Comparison of ENCODE assay signal across 8 cellular contexts in genomic region chr6:34424200-34425131, GRCh38. TPM values are rescaled to one million over a fixed set of nuclear protein-coding genes. Genes with fewer than 3 reads are reported as not detected.
DNase-seq lines count a peak whose midpoint lies in the region; ATAC-seq and TF ChIP-seq lines count a peak whose summit lies in the region.

No MANE protein-coding gene starts in this region.

- WGBS in iPS DF 6.9 (ENCODE audit: insufficient coverage, insufficient read length), result no CpG with 5 or more reads among the region's 19 CpGs
- WGBS in spleen, 5 donors, result 75 to 80% (median 78%) methylated on average over 19 of the region's 19 CpGs

- peaks cover 41% of the 10 kb centered on the region for H3K4me1 Mint-ChIP-seq in activated CD8-positive, alpha-beta T cell treated with anti-CD3 and anti-CD28 coated beads, Interleukin-2, amount 10 ng/mL, durations not matched to agents 7 days and 5 days (ENCODE audit: low read depth)

- no peaks in the 10 kb centered on the region for H3K9me3 ChIP-seq in iPS DF 6.9 (ENCODE audit: control insufficient read depth, insufficient read depth, low read length)
- no peaks in the 10 kb centered on the region for H3K9me3 ChIP-seq in spleen

- peak overlapping the region; percentile 98 for H3K27ac Mint-ChIP-seq in activated CD8-positive, alpha-beta T cell treated with anti-CD3 and anti-CD28 coated beads, Interleukin-2, amount 10 ng/mL, durations not matched to agents 7 days and 5 days

- no peak for TF ChIP-seq CTCF in HL-60 (IDR thresholded peaks at IDR 0.05; ENCODE audit: insufficient read depth, low read length)
- TF ChIP-seq CTCF in spleen (IDR thresholded peaks at IDR 0.05 in 8 of 11, conservative IDR thresholded peaks at IDR 0.05 in 3 of 11), result no peak

- intact Hi-C loops in spleen (cut with DNase I; ENCODE audit: low total_unique reads), result no loop called here

- CTCF ChIA-PET in activated CD8-positive, alpha-beta T cell treated with anti-CD3 and anti-CD28 coated beads, Interleukin-2, amount 10 ng/mL, durations not matched to agents 7 days and 5 days (lab: Charles Lee), result interaction anchor here (0.6 to 6.4 kb wide), 5 partner anchors 9 to 388 kb away, joined by 3 to 39 read pairs (median 4); partner anchors contain the start of gene SMIM29

- H3K27me3 ChIP-seq in HL-60 (ENCODE audit: insufficient read depth, poor library complexity, severe bottlenecking), result no peaks in the 10 kb centered on the region
- no peaks in the 10 kb centered on the region for H3K27me3 ChIP-seq in iPS DF 6.9 (ENCODE audit: control insufficient read depth, insufficient read depth, low read length)
- no peaks in the 10 kb centered on the region for H3K27me3 ChIP-seq in spleen (replicated peaks in 1 of 7)

- H3K27ac ChIP-seq in HL-60 (replicated peaks), result peak overlapping the region; percentile 91
- H3K27ac ChIP-seq in iPS DF 6.9 (ENCODE audit: low read length), result no peak overlapping the region
- H3K27ac ChIP-seq in spleen, result peak overlapping the region in 5 of 8 donors; percentile 84 to 89 (median 86)

- peak overlapping the region; percentile 66 for H3K4me3 ChIP-seq in HL-60 (replicated peaks; ENCODE audit: insufficient read depth, low read length)
- peak overlapping the region; percentile 59; the same call in 1 of the 2 replicates for H3K4me3 ChIP-seq in iPS DF 6.9 (ENCODE audit: low read length)
- H3K4me3 ChIP-seq in spleen, result peak overlapping the region; percentile 62 to 93 (median 71)

- H3K9me3 Mint-ChIP-seq in activated CD8-positive, alpha-beta T cell treated with anti-CD3 and anti-CD28 coated beads, Interleukin-2, amount 10 ng/mL, durations not matched to agents 7 days and 5 days (ENCODE audit: insufficient read depth), result no peaks in the 10 kb centered on the region

- peaks cover 51% of the 10 kb centered on the region for H3K36me3 Mint-ChIP-seq in activated CD8-positive, alpha-beta T cell treated with anti-CD3 and anti-CD28 coated beads, Interleukin-2, amount 10 ng/mL, durations not matched to agents 7 days and 5 days (ENCODE audit: low read depth)

- DNase-seq in HL-60 (ENCODE audit: low read depth in 1 of 2, low spot score in 1 of 2), result no peak
- no peak for DNase-seq in activated CD8-positive, alpha-beta T cell treated with anti-CD3 and anti-CD28 coated beads, Interleukin-2, amount 10 ng/mL, durations not matched to agents 7 days and 5 days
- no peak for DNase-seq in iPS DF 6.9 (ENCODE audit: low read depth, low spot score)
- no peak for DNase-seq in spleen
- no peak for DNase-seq in middle frontal gyrus (ENCODE audit: extremely low spot score, low spot score)
- DNase-seq in germinal center (ENCODE audit: low spot score), result no peak
- no peak for DNase-seq in stimulated activated CD4-positive, alpha-beta T cell treated with anti-CD3 and anti-CD28 coated beads, Interleukin-4, amount 100 ng/mL, for 4 hours

- peaks cover 2% of the 10 kb centered on the region for H3K27me3 Mint-ChIP-seq in activated CD8-positive, alpha-beta T cell treated with anti-CD3 and anti-CD28 coated beads, Interleukin-2, amount 10 ng/mL, durations not matched to agents 7 days and 5 days (ENCODE audit: low read depth)

- ATAC-seq in activated CD8-positive, alpha-beta T cell treated with anti-CD3 and anti-CD28 coated beads, Interleukin-2, amount 10 ng/mL, durations not matched to agents 7 days and 5 days, result no peak
- no peak for ATAC-seq in HG02588 (IDR thresholded peaks at IDR 0.05; ENCODE audit: unreplicated experiment)

- H3K4me1 ChIP-seq in iPS DF 6.9 (ENCODE audit: control insufficient read depth, insufficient read depth, low read length), result no peaks in the 10 kb centered on the region
- H3K4me1 ChIP-seq in spleen, result peaks cover 8 to 41% (median 28%) of the 10 kb centered on the region in 6 donors

- no peak for TF ChIP-seq POLR2A in spleen (IDR thresholded peaks at IDR 0.05)

- POLR2A ChIA-PET in activated CD8-positive, alpha-beta T cell treated with anti-CD3 and anti-CD28 coated beads, Interleukin-2, amount 10 ng/mL, durations not matched to agents 7 days and 5 days (lab: Charles Lee), result interaction anchor here (0.6 to 2.7 kb wide), 7 partner anchors 10 to 367 kb away, joined by 3 to 16 read pairs (median 4); partner anchors contain the start of genes BLTP3A, HMGA1 and SMIM29

- H3K36me3 ChIP-seq in iPS DF 6.9 (ENCODE audit: control insufficient read depth, insufficient read depth, low read length), result peaks cover 36% of the 10 kb centered on the region; the same call in 1 of the 2 replicates
- peaks cover 15 to 56% (median 50%) of the 10 kb centered on the region in 6 donors for H3K36me3 ChIP-seq in spleen

- peak overlapping the region; percentile 99 for H3K4me3 Mint-ChIP-seq in activated CD8-positive, alpha-beta T cell treated with anti-CD3 and anti-CD28 coated beads, Interleukin-2, amount 10 ng/mL, durations not matched to agents 7 days and 5 days

RNA-seq across cellular contexts. Expression of gene RPS10, which starts 1.4 kb away (rescaled TPM):
- 1,000 to 10,000 TPM; 1,272 to 1,289 TPM for total RNA-seq in activated CD8-positive, alpha-beta T cell treated with anti-CD3 and anti-CD28 coated beads, Interleukin-2, amount 10 ng/mL, durations not matched to agents 7 days and 5 days
- total RNA-seq in spleen, result 1,000 to 10,000 TPM; 1,033 to 2,189 (median 1,131) TPM
- polyA plus RNA-seq in spleen, result 1,000 to 10,000 TPM; 3,993 to 4,934 (median 4,074) TPM

RNA-seq across cellular contexts. Expression of gene NUDT3, which starts 32.0 kb away (rescaled TPM):
- total RNA-seq in activated CD8-positive, alpha-beta T cell treated with anti-CD3 and anti-CD28 coated beads, Interleukin-2, amount 10 ng/mL, durations not matched to agents 7 days and 5 days, result 10 to 100 TPM; 13.1 to 13.8 TPM
- total RNA-seq in spleen, result 10 to 100 TPM; 27.5 to 54.2 (median 44.5) TPM
- polyA plus RNA-seq in spleen, result 10 to 100 TPM in 1 of 3 donors, 1 to 10 TPM in 2; 9.2 to 12.5 (median 9.6) TPM

RNA-seq across cellular contexts. Expression of gene PACSIN1, which starts 41.4 kb away (rescaled TPM):
- total RNA-seq in activated CD8-positive, alpha-beta T cell treated with anti-CD3 and anti-CD28 coated beads, Interleukin-2, amount 10 ng/mL, durations not matched to agents 7 days and 5 days, result 1 to 10 TPM; 1.4 to 1.9 TPM
- 1 to 10 TPM in 6 of 7 donors, under 1 TPM in 1; 0.66 to 1.9 (median 1.3) TPM for total RNA-seq in spleen
- 1 to 10 TPM in 1 of 3 donors, under 1 TPM in 2; 0.67 to 2.8 (median 0.86) TPM for polyA plus RNA-seq in spleen
